1 cellular context compared by ENCODE assay signal in the genomic region with DNA sequence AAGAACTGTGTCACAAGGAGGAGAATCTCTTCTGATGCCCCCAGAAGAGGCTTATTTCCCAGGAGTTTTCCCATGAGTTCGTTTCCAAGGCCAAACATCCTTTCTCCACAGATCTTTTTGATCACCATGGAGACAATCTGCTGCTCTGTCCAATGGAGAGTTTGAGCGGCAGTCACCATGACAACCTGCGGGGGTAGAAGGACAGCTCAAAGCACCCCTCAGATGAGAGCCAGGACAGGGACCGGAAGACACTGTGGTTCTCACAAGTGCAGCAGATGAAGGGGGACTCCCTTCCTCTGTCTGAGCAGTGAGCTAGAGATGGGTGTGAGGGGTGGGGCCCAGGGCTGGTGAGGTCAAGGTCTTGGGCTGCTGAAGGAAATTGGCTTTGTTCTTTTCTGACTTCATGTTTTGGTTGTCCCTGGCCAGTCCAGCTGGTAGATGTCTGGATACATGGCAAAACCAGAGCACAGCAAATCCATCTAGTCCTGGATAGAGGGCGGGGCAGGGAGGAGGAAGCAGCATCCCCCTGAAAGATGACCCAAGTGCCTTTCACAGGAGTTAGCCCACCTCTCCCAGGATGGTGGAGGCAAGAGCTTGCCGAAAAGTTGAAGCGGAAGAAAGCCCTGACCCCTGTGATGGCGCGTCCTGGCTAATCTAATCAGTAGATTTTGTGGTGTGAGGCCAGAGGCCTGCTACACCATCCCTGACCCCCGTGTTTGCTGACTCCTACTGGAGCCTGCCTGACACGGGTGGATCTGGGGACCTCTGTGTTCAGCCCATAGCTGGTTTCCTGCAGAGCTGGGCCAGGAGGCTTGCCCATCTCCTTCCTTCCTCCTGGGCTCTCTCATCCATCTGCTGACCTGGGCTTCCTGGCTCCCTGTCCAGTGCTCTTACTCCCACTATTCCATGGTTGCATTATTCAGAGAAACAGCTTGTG.
TF ChIP-seq lines count a peak whose summit lies in the region.

No MANE protein-coding gene starts in this region.

TF ChIP-seq in H1, 55 proteins besides CTCF, POLR2A, EP300 and RAD21:
- TF ChIP-seq KDM4A (IDR thresholded peaks at IDR 0.05; ENCODE audit: low read depth, low read length, severe bottlenecking) (no peak), HDAC6 (IDR thresholded peaks at IDR 0.05; ENCODE audit: low read depth, low read length) (no peak), SIN3A (conservative IDR thresholded peaks at IDR 0.05 in 1 of 2, IDR thresholded peaks at IDR 0.05 in 1 of 2; ENCODE audit: low read depth in 1 of 2, low read length in 2 of 2) (no peak), SUZ12 (IDR thresholded peaks at IDR 0.05; ENCODE audit: low read length) (no peak), ASH2L (IDR thresholded peaks at IDR 0.05; ENCODE audit: low read length) (no peak), GABPA (IDR thresholded peaks at IDR 0.05; ENCODE audit: borderline replicate concordance, insufficient read depth, low read length) (no peak), TBP (IDR thresholded peaks at IDR 0.05; ENCODE audit: low read depth, low read length) (no peak), SRF (IDR thresholded peaks at IDR 0.05; ENCODE audit: low read depth, low read length) (no peak)
